In the genomic region with DNA sequence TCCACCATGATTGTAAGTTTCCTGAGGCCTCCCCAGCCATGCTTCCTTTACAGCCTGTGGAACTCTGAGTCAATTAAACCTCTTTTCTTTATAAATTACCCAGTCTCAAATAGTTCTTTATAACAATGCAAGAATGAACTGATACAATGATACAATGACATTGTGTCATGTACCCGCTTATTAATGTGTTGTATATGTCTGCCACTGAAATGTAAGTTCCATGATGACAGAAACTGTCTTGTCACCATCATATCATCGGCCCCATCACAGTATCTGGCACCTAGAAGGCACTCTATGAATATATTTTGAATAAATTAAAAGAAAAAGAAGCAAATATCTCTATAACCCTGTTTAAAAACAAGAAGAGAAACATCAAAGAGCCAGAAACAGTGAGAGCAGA, we compare ENCODE assay signal across 3 cellular contexts. TPM values are rescaled to one million over a fixed set of nuclear protein-coding genes. Genes with fewer than 3 reads are reported as not detected.
"Had no signal": no experiment of that assay in that cellular context is flagged by ENCODE, and none has a peak within 500 bp of the region (broad histone marks: within the 10 kb centered on the region; RNA-seq: fewer than 3 reads in every experiment).

No MANE protein-coding gene starts in this region.

- DNase-seq: GDM1, GF-D8 had no signal

- H3K4me3 ChIP-seq: GM12878 had no signal

RNA-seq across cellular contexts. Expression of a gene that starts 29.6 kb away (rescaled TPM):
- polyA plus RNA-seq: GM12878 had no signal
